In the genomic region with DNA sequence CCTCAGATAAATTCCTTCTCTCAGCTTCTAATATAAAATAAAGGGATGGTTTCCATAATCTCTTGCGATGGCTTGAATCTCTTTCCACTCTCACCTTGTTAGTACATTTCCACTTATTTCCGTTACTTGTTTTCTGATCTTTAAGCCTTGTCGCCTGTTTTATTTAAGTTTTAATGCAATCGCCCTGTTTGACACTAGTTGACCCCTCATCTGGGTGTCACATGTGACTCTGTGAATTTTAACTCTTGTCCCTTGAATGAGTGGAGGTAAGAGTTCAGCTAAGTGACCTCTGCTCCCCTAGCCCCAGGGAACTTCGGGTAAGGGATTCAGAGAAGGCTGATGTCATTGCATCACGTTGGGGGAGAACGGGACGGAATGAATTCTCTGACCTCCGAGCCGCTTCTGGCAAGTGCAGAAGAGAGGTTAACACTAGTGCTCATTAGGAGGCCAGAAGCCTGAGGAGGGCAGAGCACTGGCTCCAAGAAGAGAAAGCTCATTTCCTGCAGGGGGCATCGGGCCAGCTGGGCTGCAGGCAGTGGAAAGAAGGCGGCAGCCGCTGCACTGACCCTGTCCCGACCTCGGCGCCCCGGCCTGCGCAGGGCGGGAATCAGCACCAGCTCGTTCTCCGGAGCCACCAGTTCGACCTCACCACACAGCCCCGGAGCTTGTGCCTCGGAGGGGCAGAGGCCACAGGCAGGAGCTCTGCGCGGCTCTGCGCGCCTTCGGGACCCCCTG, we compare ENCODE assay signal across 2 cellular contexts.
TF ChIP-seq lines count a peak whose summit lies in the region.

No MANE protein-coding gene starts in this region.

TF ChIP-seq in Ishikawa, 13 proteins besides CTCF, POLR2A, EP300 and RAD21:
- TF ChIP-seq REST (IDR thresholded peaks at IDR 0.05; ENCODE audit: low read depth) (no peak), NFIC (IDR thresholded peaks at IDR 0.05) (peak; percentile 30; the same call in 1 of the 2 replicates), YY1 (IDR thresholded peaks at IDR 0.05; ENCODE audit: low read depth) (no peak), CREB1 (IDR thresholded peaks at IDR 0.05; ENCODE audit: low read depth) (no peak), CEBPB (IDR thresholded peaks at IDR 0.05) (0 out of 2 replicates have a peak, but pooled peaks have one; percentile 28), TCF12 (IDR thresholded peaks at IDR 0.05; ENCODE audit: low read depth) (no peak; the same call in 1 of the 2 replicates), FOXM1 (IDR thresholded peaks at IDR 0.05; ENCODE audit: borderline replicate concordance, low read depth) (no peak), ZBTB7A (IDR thresholded peaks at IDR 0.05; ENCODE audit: low read depth) (no peak), EGR1 (IDR thresholded peaks at IDR 0.05) (no peak)
- TF ChIP-seq, protein P1, sequence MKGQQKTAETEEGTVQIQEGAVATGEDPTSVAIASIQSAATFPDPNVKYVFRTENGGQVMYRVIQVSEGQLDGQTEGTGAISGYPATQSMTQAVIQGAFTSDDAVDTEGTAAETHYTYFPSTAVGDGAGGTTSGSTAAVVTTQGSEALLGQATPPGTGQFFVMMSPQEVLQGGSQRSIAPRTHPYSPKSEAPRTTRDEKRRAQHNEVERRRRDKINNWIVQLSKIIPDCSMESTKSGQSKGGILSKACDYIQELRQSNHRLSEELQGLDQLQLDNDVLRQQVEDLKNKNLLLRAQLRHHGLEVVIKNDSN (IDR thresholded peaks at IDR 0.05): no peak; the same call in 1 of the 2 replicates

TF ChIP-seq in H1, 55 proteins besides CTCF, POLR2A, EP300 and RAD21 (continues in another document):
- TF ChIP-seq RBBP5 (IDR thresholded peaks at IDR 0.05; ENCODE audit: borderline replicate concordance, low read depth, low read length) (no peak; the same call in 1 of the 2 replicates), CBX5 (IDR thresholded peaks at IDR 0.05; ENCODE audit: low read depth, low read length) (no peak), FOSL1 (IDR thresholded peaks at IDR 0.05; ENCODE audit: insufficient read depth, low read depth, low read length) (no peak), EGR1 (IDR thresholded peaks at IDR 0.05; ENCODE audit: borderline replicate concordance, low read depth, low read length) (no peak), HDAC6 (IDR thresholded peaks at IDR 0.05; ENCODE audit: low read depth, low read length) (no peak), ZNF274 (IDR thresholded peaks at IDR 0.05; ENCODE audit: borderline replicate concordance, extremely low read depth, low read length) (no peak), CHD1 (IDR thresholded peaks at IDR 0.05; ENCODE audit: low read depth, low read length) (no peak), SIN3A (conservative IDR thresholded peaks at IDR 0.05 in 1 of 2, IDR thresholded peaks at IDR 0.05 in 1 of 2; ENCODE audit: low read depth in 1 of 2, low read length in 2 of 2) (peak in 1 of 2 experiments; percentile 72; a peak in 2 of 4 replicates), TCF12 (IDR thresholded peaks at IDR 0.05; ENCODE audit: low read depth, low read length) (no peak), KDM4A (IDR thresholded peaks at IDR 0.05; ENCODE audit: low read depth, low read length, severe bottlenecking) (no peak), ASH2L (IDR thresholded peaks at IDR 0.05; ENCODE audit: low read length) (no peak), TAF7 (optimal IDR thresholded peaks at IDR 0.05; ENCODE audit: borderline replicate concordance, low read depth, low read length) (no peak), NRF1 (IDR thresholded peaks at IDR 0.05; ENCODE audit: low read depth, low read length) (peak; percentile 24; the same call in 1 of the 2 replicates), CTBP2 (IDR thresholded peaks at IDR 0.05; ENCODE audit: borderline replicate concordance, insufficient read depth, insufficient read length, low read length) (no peak), SRF (IDR thresholded peaks at IDR 0.05; ENCODE audit: low read depth, low read length) (no peak), TAF1 (IDR thresholded peaks at IDR 0.05; ENCODE audit: low read depth, low read length) (peak; percentile 77), SP1 (IDR thresholded peaks at IDR 0.05; ENCODE audit: low read depth, low read length) (no peak), POU5F1 (IDR thresholded peaks at IDR 0.05; ENCODE audit: low read depth, low read length) (no peak), RNF2 (IDR thresholded peaks at IDR 0.05; ENCODE audit: borderline replicate concordance, low read depth, low read length, missing control alignments, poor library complexity, severe bottlenecking) (no peak), BACH1 (IDR thresholded peaks at IDR 0.05; ENCODE audit: low read length) (no peak), KDM1A (IDR thresholded peaks at IDR 0.05; ENCODE audit: borderline replicate concordance, low read length) (no peak), JUN (IDR thresholded peaks at IDR 0.05; ENCODE audit: low read depth, low read length) (no peak), KDM5A (IDR thresholded peaks at IDR 0.05; ENCODE audit: low read length) (no peak), SP2 (IDR thresholded peaks at IDR 0.05; ENCODE audit: low read length) (no peak), MAX (IDR thresholded peaks at IDR 0.05) (peak; percentile 46), POLR2AphosphoS5 (IDR thresholded peaks at IDR 0.05; ENCODE audit: low read depth, low read length) (peak; percentile 78), SIX5 (IDR thresholded peaks at IDR 0.05; ENCODE audit: low read depth, low read length) (no peak), MAFK (IDR thresholded peaks at IDR 0.05; ENCODE audit: low read depth, low read length) (no peak), BCL11A (IDR thresholded peaks at IDR 0.05; ENCODE audit: low read depth in 2 of 2, low read length in 2 of 2) (no peak), SUZ12 (IDR thresholded peaks at IDR 0.05; ENCODE audit: low read length) (no peak), PHF8 (conservative IDR thresholded peaks at IDR 0.05; ENCODE audit: low read depth, low read length) (no peak), TBP (IDR thresholded peaks at IDR 0.05; ENCODE audit: low read depth, low read length) (no peak; the same call in 1 of the 2 replicates), GTF2F1 (IDR thresholded peaks at IDR 0.05; ENCODE audit: borderline replicate concordance, low read depth, low read length) (no peak; the same call in 1 of the 2 replicates), RXRA (IDR thresholded peaks at IDR 0.05; ENCODE audit: insufficient read depth, low read depth, low read length) (peak; percentile 66; the same call in 1 of the 2 replicates), CREB1 (IDR thresholded peaks at IDR 0.05) (no peak), JUND (IDR thresholded peaks at IDR 0.05; ENCODE audit: low read length) (no peak; the same call in 1 of the 2 replicates), USF2 (IDR thresholded peaks at IDR 0.05; ENCODE audit: low read length) (no peak), GABPA (IDR thresholded peaks at IDR 0.05; ENCODE audit: borderline replicate concordance, insufficient read depth, low read length) (no peak), CHD2 (IDR thresholded peaks at IDR 0.05; ENCODE audit: low read length) (no peak), EZH2 (IDR thresholded peaks at IDR 0.05; ENCODE audit: low read depth, low read length, severe bottlenecking) (no peak), CBX8 (IDR thresholded peaks at IDR 0.05; ENCODE audit: borderline replicate concordance, low read depth, low read length) (no peak), BRCA1 (IDR thresholded peaks at IDR 0.05; ENCODE audit: low read depth, low read length) (no peak), TEAD4 (IDR thresholded peaks at IDR 0.05; ENCODE audit: low read depth, low read length) (no peak)
- TF ChIP-seq, protein P2, sequence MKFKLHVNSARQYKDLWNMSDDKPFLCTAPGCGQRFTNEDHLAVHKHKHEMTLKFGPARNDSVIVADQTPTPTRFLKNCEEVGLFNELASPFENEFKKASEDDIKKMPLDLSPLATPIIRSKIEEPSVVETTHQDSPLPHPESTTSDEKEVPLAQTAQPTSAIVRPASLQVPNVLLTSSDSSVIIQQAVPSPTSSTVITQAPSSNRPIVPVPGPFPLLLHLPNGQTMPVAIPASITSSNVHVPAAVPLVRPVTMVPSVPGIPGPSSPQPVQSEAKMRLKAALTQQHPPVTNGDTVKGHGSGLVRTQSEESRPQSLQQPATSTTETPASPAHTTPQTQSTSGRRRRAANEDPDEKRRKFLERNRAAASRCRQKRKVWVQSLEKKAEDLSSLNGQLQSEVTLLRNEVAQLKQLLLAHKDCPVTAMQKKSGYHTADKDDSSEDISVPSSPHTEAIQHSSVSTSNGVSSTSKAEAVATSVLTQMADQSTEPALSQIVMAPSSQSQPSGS (IDR thresholded peaks at IDR 0.05; ENCODE audit: low read length): peak; percentile 56; the same call in 1 of the 2 replicates
- TF ChIP-seq, protein P3, sequence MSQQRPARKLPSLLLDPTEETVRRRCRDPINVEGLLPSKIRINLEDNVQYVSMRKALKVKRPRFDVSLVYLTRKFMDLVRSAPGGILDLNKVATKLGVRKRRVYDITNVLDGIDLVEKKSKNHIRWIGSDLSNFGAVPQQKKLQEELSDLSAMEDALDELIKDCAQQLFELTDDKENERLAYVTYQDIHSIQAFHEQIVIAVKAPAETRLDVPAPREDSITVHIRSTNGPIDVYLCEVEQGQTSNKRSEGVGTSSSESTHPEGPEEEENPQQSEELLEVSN (IDR thresholded peaks at IDR 0.05): peak; percentile 92
- TF ChIP-seq, protein P4, sequence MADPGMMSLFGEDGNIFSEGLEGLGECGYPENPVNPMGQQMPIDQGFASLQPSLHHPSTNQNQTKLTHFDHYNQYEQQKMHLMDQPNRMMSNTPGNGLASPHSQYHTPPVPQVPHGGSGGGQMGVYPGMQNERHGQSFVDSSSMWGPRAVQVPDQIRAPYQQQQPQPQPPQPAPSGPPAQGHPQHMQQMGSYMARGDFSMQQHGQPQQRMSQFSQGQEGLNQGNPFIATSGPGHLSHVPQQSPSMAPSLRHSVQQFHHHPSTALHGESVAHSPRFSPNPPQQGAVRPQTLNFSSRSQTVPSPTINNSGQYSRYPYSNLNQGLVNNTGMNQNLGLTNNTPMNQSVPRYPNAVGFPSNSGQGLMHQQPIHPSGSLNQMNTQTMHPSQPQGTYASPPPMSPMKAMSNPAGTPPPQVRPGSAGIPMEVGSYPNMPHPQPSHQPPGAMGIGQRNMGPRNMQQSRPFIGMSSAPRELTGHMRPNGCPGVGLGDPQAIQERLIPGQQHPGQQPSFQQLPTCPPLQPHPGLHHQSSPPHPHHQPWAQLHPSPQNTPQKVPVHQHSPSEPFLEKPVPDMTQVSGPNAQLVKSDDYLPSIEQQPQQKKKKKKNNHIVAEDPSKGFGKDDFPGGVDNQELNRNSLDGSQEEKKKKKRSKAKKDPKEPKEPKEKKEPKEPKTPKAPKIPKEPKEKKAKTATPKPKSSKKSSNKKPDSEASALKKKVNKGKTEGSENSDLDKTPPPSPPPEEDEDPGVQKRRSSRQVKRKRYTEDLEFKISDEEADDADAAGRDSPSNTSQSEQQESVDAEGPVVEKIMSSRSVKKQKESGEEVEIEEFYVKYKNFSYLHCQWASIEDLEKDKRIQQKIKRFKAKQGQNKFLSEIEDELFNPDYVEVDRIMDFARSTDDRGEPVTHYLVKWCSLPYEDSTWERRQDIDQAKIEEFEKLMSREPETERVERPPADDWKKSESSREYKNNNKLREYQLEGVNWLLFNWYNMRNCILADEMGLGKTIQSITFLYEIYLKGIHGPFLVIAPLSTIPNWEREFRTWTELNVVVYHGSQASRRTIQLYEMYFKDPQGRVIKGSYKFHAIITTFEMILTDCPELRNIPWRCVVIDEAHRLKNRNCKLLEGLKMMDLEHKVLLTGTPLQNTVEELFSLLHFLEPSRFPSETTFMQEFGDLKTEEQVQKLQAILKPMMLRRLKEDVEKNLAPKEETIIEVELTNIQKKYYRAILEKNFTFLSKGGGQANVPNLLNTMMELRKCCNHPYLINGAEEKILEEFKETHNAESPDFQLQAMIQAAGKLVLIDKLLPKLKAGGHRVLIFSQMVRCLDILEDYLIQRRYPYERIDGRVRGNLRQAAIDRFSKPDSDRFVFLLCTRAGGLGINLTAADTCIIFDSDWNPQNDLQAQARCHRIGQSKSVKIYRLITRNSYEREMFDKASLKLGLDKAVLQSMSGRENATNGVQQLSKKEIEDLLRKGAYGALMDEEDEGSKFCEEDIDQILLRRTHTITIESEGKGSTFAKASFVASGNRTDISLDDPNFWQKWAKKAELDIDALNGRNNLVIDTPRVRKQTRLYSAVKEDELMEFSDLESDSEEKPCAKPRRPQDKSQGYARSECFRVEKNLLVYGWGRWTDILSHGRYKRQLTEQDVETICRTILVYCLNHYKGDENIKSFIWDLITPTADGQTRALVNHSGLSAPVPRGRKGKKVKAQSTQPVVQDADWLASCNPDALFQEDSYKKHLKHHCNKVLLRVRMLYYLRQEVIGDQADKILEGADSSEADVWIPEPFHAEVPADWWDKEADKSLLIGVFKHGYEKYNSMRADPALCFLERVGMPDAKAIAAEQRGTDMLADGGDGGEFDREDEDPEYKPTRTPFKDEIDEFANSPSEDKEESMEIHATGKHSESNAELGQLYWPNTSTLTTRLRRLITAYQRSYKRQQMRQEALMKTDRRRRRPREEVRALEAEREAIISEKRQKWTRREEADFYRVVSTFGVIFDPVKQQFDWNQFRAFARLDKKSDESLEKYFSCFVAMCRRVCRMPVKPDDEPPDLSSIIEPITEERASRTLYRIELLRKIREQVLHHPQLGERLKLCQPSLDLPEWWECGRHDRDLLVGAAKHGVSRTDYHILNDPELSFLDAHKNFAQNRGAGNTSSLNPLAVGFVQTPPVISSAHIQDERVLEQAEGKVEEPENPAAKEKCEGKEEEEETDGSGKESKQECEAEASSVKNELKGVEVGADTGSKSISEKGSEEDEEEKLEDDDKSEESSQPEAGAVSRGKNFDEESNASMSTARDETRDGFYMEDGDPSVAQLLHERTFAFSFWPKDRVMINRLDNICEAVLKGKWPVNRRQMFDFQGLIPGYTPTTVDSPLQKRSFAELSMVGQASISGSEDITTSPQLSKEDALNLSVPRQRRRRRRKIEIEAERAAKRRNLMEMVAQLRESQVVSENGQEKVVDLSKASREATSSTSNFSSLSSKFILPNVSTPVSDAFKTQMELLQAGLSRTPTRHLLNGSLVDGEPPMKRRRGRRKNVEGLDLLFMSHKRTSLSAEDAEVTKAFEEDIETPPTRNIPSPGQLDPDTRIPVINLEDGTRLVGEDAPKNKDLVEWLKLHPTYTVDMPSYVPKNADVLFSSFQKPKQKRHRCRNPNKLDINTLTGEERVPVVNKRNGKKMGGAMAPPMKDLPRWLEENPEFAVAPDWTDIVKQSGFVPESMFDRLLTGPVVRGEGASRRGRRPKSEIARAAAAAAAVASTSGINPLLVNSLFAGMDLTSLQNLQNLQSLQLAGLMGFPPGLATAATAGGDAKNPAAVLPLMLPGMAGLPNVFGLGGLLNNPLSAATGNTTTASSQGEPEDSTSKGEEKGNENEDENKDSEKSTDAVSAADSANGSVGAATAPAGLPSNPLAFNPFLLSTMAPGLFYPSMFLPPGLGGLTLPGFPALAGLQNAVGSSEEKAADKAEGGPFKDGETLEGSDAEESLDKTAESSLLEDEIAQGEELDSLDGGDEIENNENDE (IDR thresholded peaks at IDR 0.05; ENCODE audit: insufficient replicate concordance, low read length): no peak
- TF ChIP-seq, protein P5, sequence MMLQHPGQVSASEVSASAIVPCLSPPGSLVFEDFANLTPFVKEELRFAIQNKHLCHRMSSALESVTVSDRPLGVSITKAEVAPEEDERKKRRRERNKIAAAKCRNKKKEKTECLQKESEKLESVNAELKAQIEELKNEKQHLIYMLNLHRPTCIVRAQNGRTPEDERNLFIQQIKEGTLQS (IDR thresholded peaks at IDR 0.05; ENCODE audit: insufficient read depth, low read depth, low read length): no peak
